23 cellular contexts compared by ENCODE assay signal in the genomic region with DNA sequence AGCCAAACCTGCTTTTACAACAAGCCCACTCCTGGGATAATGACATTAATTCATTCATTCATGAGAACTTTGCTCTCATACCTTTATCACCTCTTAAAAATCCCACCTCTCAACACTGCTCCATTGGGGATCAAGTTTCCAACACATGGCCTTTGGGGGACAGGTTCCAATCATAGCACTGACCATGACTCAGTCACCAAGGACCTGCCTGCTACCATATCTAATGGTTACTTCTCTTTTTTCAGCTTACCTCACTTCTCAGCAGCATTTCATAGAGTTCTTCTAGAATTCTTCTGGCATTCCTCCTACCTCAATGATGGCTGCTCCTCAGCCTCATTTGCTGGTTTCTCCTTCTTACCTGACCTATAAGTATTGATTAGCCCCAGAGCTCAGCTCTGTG.
"Had no signal": no experiment of that assay in that cellular context is flagged by ENCODE, and none has a peak within 500 bp of the region (broad histone marks: within the 10 kb centered on the region; RNA-seq: fewer than 3 reads in every experiment).

No MANE protein-coding gene starts in this region.

- H3K36me3 Mint-ChIP-seq: mesothelial cell of epicardium had no signal

- ATAC-seq: effector memory CD8-positive, alpha-beta T cell; esophagus mucosa; gastrocnemius medialis; heart right ventricle; left cardiac atrium; left lung; left ventricle myocardium superior; lower lobe of right lung; mucosa of descending colon had no signal

- H3K9me3 Mint-ChIP-seq: dendritic cell treated with granulocyte-macrophage colony-stimulating factor and Interleukin-4, amounts not matched to agents 40 ng/mL and 50 ng/mL, for 4 days; effector memory CD8-positive, alpha-beta T cell; endodermal cell had no signal

- DNase-seq: cortex of kidney; effector CD8-positive, alpha-beta T cell; effector memory CD8-positive, alpha-beta T cell; endodermal cell; erythroblast; esophagus squamous epithelium; foreskin fibroblast; foreskin melanocyte; gastrocnemius medialis; glutamatergic neuron; head of caudate nucleus; heart right ventricle; hippocampal formation; left cardiac atrium; left lung; left ventricle myocardium superior; lower lobe of right lung; mesenchymal stem cell; mucosa of descending colon; naive B cell had no signal

- H3K27ac Mint-ChIP-seq: dendritic cell treated with granulocyte-macrophage colony-stimulating factor and Interleukin-4, amounts not matched to agents 40 ng/mL and 50 ng/mL, for 4 days; effector memory CD8-positive, alpha-beta T cell; endodermal cell; mesothelial cell of epicardium; naive B cell had no signal
